In genomic region chr6:90493332-90493731, GRCh38 we compare ENCODE assay signal across 1 cellular context.
TF ChIP-seq lines count a peak whose summit lies in the region.

No MANE protein-coding gene starts in this region.

TF ChIP-seq in GM23338, 12 proteins besides CTCF, POLR2A, EP300 and RAD21:
- TF ChIP-seq ZNF462 (CRISPR knock-in tag; IDR thresholded peaks at IDR 0.05): no peak
- no peak for TF ChIP-seq ZNF114 (CRISPR knock-in tag; IDR thresholded peaks at IDR 0.05)
- TF ChIP-seq POLR2AphosphoS5 (IDR thresholded peaks at IDR 0.05; ENCODE audit: low read depth): no peak
- no peak for TF ChIP-seq NANOG (IDR thresholded peaks at IDR 0.05; ENCODE audit: borderline replicate concordance)
- TF ChIP-seq JUNB (IDR thresholded peaks at IDR 0.05; ENCODE audit: unreplicated experiment): no peak
- TF ChIP-seq REST (IDR thresholded peaks at IDR 0.05; ENCODE audit: unreplicated experiment): no peak
- no peak for TF ChIP-seq EZH2 (IDR thresholded peaks at IDR 0.05; ENCODE audit: low read depth, unreplicated experiment)
- no peak for TF ChIP-seq CREB1 (CRISPR knock-in tag; IDR thresholded peaks at IDR 0.05; ENCODE audit: low read depth)
- TF ChIP-seq STAT1 (IDR thresholded peaks at IDR 0.05; ENCODE audit: unreplicated experiment): no peak
- TF ChIP-seq ETS1 (IDR thresholded peaks at IDR 0.05): no peak
- TF ChIP-seq EZH2phosphoT487 (IDR thresholded peaks at IDR 0.05; ENCODE audit: unreplicated experiment): no peak
- no peak for TF ChIP-seq ZNF331 (CRISPR knock-in tag; IDR thresholded peaks at IDR 0.05; ENCODE audit: low read depth)
